ENCODE assay signal across 29 cellular contexts in the genomic region with DNA sequence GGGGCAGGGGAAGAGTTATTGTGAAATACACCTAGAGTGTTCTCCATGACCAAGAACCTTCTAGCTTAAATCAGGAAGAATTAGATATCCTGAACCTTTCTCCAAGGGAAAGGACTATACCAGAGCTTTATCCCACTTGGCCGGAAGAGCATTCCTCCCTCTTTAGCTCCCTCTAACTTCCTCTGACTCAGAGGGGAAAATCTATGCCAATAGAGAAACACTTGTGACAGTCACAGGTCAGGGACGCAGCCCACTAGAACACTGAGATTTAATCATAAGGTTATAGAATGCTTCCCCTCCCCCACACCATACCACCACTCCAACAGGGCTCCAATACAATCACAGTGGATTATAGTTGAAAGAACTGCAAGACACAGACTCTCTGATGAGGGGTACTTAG. TPM values are rescaled to one million over a fixed set of nuclear protein-coding genes. Genes with fewer than 3 reads are reported as not detected.
DNase-seq lines count a peak whose midpoint lies in the region; ATAC-seq, FAIRE-seq and TF ChIP-seq lines count a peak whose summit lies in the region.
"Had no signal": no experiment of that assay in that cellular context is flagged by ENCODE, and none has a peak within 500 bp of the region (broad histone marks: within the 10 kb centered on the region; RNA-seq: fewer than 3 reads in every experiment).

No MANE protein-coding gene starts in this region.

- TF ChIP-seq EP300 in SK-N-SH (IDR thresholded peaks at IDR 0.05; ENCODE audit: borderline replicate concordance in 1 of 2, low read depth in 1 of 2, low read length in 1 of 2), result no peak

- DNase-seq in HCEC 1CT (peak; percentile 30), SK-MEL-5 (ENCODE audit: low read depth, low spot score) (peak; percentile 66), fibroblast of pulmonary artery (ENCODE audit: low read depth) (peak; percentile 64), osteoblast (ENCODE audit: insufficient read length, low spot score, missing footprints) (peak; percentile 50), SK-N-SH (no peak), frontal cortex (ENCODE audit: low spot score in 2 of 2) (no peak)
- no peak for DNase-seq in activated CD4-positive, alpha-beta T cell treated with anti-CD3 and anti-CD28 coated beads, Interleukin-2, amount 10 ng/mL, durations not matched to agents 7 days and 5 days
- DNase-seq: activated CD8-positive, alpha-beta T cell treated with anti-CD3 and anti-CD28 coated beads, Interleukin-2, amount 10 ng/mL, durations not matched to agents 7 days and 5 days; DND-41; head of caudate nucleus; lower lobe of right lung; NCI-H1092 treated with DMSO at 0.1 percent for 48 hours; NCI-H2029; NCI-H69; RPMI8226; sigmoid colon; stimulated activated naive CD8-positive, alpha-beta T cell treated with anti-CD3 and anti-CD28 coated beads, Interleukin-15, Interleukin-2, amounts not matched to agents 100 U/mL and 50 U/mL, for 24 hours; testis; uterus had no signal

- H3K9me2 ChIP-seq in SK-N-SH, result no peaks in the 10 kb centered on the region

- no peak for TF ChIP-seq RAD21 in SK-N-SH (IDR thresholded peaks at IDR 0.05; ENCODE audit: low read length)

- H3K4me1 ChIP-seq in osteoblast (ENCODE audit: insufficient read depth, low read length) (no peaks in the 10 kb centered on the region), SK-N-SH (ENCODE audit: control insufficient read depth in 1 of 2, insufficient read depth in 2 of 2, low read depth in 1 of 2, low read length in 1 of 2) (no peaks in the 10 kb centered on the region)
- H3K4me1 ChIP-seq: lower lobe of right lung, sigmoid colon, testis, uterus had no signal

- WGBS in SK-N-SH (ENCODE audit: low lambda C conversion rate), result 55% methylated on average over 2 of the region's 2 CpGs

- no peak for FAIRE-seq in frontal cortex (lab: Jason Lieb, UNC)
- FAIRE-seq: endometrium, GM12878 had no signal

- H3K4me2 ChIP-seq in osteoblast (ENCODE audit: insufficient read depth, low read length) (no peak overlapping the region), SK-N-SH (no peak overlapping the region)

- peaks cover 23% of the 10 kb centered on the region for H3K27me3 Mint-ChIP-seq in activated CD4-positive, alpha-beta T cell treated with anti-CD3 and anti-CD28 coated beads, Interleukin-2, amount 10 ng/mL, durations not matched to agents 7 days and 5 days

- H3F3A ChIP-seq in SK-N-SH (replicated peaks; ENCODE audit: insufficient read depth), result no peaks in the 10 kb centered on the region

- in situ Hi-C loops in SK-MEL-5 (cut with HindIII; ENCODE audit: low pct_unique_long_range_greater_than_20kb, low sequenced_read_pairs), result no loop called here

- no peaks in the 10 kb centered on the region for H3K4me1 Mint-ChIP-seq in activated CD4-positive, alpha-beta T cell treated with anti-CD3 and anti-CD28 coated beads, Interleukin-2, amount 10 ng/mL, durations not matched to agents 7 days and 5 days
- H3K4me1 Mint-ChIP-seq: activated naive CD4-positive, alpha-beta T cell treated with anti-CD3 and anti-CD28 coated beads, Interleukin-2, amount 50 U/mL, for 24 hours had no signal

- H3K27ac Mint-ChIP-seq in activated CD4-positive, alpha-beta T cell treated with anti-CD3 and anti-CD28 coated beads, Interleukin-2, amount 10 ng/mL, durations not matched to agents 7 days and 5 days, result no peak overlapping the region
- H3K27ac Mint-ChIP-seq: activated CD8-positive, alpha-beta T cell treated with anti-CD3 and anti-CD28 coated beads, Interleukin-2, amount 10 ng/mL, durations not matched to agents 7 days and 5 days; activated naive CD4-positive, alpha-beta T cell treated with anti-CD3 and anti-CD28 coated beads, Interleukin-2, amount 50 U/mL, for 24 hours; activated T-helper 2 cell treated with anti-CD3 and anti-CD28 coated beads, Interferon-gamma antibody, Interleukin-2, Interleukin-4, amounts not matched to agents 10 μg/mL and 5 μg/mL and 100 μg/mL, durations not matched to agents 14 hours and 24 hours and 36 hours; T-helper 1 cell treated with Interleukin-12 subunit alpha and Interleukin-12 subunit beta and Interleukin-4 antibody, amounts not matched to agents 30 μg/mL and 1 μg/mL, for 36 hours had no signal

- H3K9me3 ChIP-seq in osteoblast (ENCODE audit: low read depth, low read length) (no peaks in the 10 kb centered on the region), SK-N-SH (no peaks in the 10 kb centered on the region)
- H3K9me3 ChIP-seq: lower lobe of right lung, sigmoid colon, SJSA1, testis, uterus had no signal

- H3K79me2 ChIP-seq in osteoblast (ENCODE audit: insufficient read depth, low read length) (no peaks in the 10 kb centered on the region), SK-N-SH (ENCODE audit: insufficient read depth) (no peaks in the 10 kb centered on the region)

- H4K20me1 ChIP-seq in osteoblast (ENCODE audit: insufficient read depth, low read length) (no peaks in the 10 kb centered on the region), SK-N-SH (ENCODE audit: insufficient read depth) (no peaks in the 10 kb centered on the region)

- H3K27me3 ChIP-seq in osteoblast (ENCODE audit: insufficient read depth, low read length) (no peaks in the 10 kb centered on the region), SK-N-SH (ENCODE audit: insufficient read depth) (no peaks in the 10 kb centered on the region)
- H3K27me3 ChIP-seq: sigmoid colon, SJSA1, testis, uterus had no signal

- no peaks in the 10 kb centered on the region for H3K9me3 Mint-ChIP-seq in activated CD4-positive, alpha-beta T cell treated with anti-CD3 and anti-CD28 coated beads, Interleukin-2, amount 10 ng/mL, durations not matched to agents 7 days and 5 days
- H3K9me3 Mint-ChIP-seq: activated naive CD4-positive, alpha-beta T cell treated with anti-CD3 and anti-CD28 coated beads, Interleukin-2, amount 50 U/mL, for 24 hours; activated T-helper 2 cell treated with anti-CD3 and anti-CD28 coated beads, Interferon-gamma antibody, Interleukin-2, Interleukin-4, amounts not matched to agents 10 μg/mL and 5 μg/mL and 100 μg/mL, durations not matched to agents 14 hours and 24 hours and 36 hours; T-helper 1 cell treated with Interleukin-12 subunit alpha and Interleukin-12 subunit beta and Interleukin-4 antibody, amounts not matched to agents 30 μg/mL and 1 μg/mL, for 36 hours had no signal

- H2AFZ ChIP-seq in osteoblast (ENCODE audit: low read length), result no peak overlapping the region
- H2AFZ ChIP-seq in SK-N-SH (ENCODE audit: low read depth), result no peak overlapping the region

- POLR2A ChIA-PET in activated CD4-positive, alpha-beta T cell treated with anti-CD3 and anti-CD28 coated beads, Interleukin-2, amount 10 ng/mL, durations not matched to agents 7 days and 5 days (lab: Charles Lee), result no interaction called here
- POLR2A ChIA-PET in SK-N-SH (lab: Yijun Ruan, JAX), result no interaction called here

- H3K4me3 Mint-ChIP-seq in activated CD4-positive, alpha-beta T cell treated with anti-CD3 and anti-CD28 coated beads, Interleukin-2, amount 10 ng/mL, durations not matched to agents 7 days and 5 days, result no peak overlapping the region
- H3K4me3 Mint-ChIP-seq: activated CD8-positive, alpha-beta T cell treated with anti-CD3 and anti-CD28 coated beads, Interleukin-2, amount 10 ng/mL, durations not matched to agents 7 days and 5 days; activated naive CD4-positive, alpha-beta T cell treated with anti-CD3 and anti-CD28 coated beads, Interleukin-2, amount 50 U/mL, for 24 hours; T-helper 1 cell treated with Interleukin-12 subunit alpha and Interleukin-12 subunit beta and Interleukin-4 antibody, amounts not matched to agents 30 μg/mL and 1 μg/mL, for 36 hours had no signal

- no peaks in the 10 kb centered on the region for H3K36me3 Mint-ChIP-seq in activated CD4-positive, alpha-beta T cell treated with anti-CD3 and anti-CD28 coated beads, Interleukin-2, amount 10 ng/mL, durations not matched to agents 7 days and 5 days (ENCODE audit: low read depth)
- H3K36me3 Mint-ChIP-seq: activated naive CD4-positive, alpha-beta T cell treated with anti-CD3 and anti-CD28 coated beads, Interleukin-2, amount 50 U/mL, for 24 hours had no signal

- H3K9ac ChIP-seq in SK-N-SH, result no peak overlapping the region

- CTCF ChIA-PET in activated CD4-positive, alpha-beta T cell treated with anti-CD3 and anti-CD28 coated beads, Interleukin-2, amount 10 ng/mL, durations not matched to agents 7 days and 5 days (lab: Charles Lee), result interaction anchor here (0.8 kb wide), 1 partner anchor 11 kb away, joined by 3 read pairs; no protein-coding TSS in a partner anchor
- CTCF ChIA-PET in SK-N-SH (lab: Yijun Ruan, JAX), result no interaction called here

- H3K4me3 ChIP-seq in fibroblast of pulmonary artery (replicated peaks; ENCODE audit: low read depth, low read length) (no peak overlapping the region), osteoblast (ENCODE audit: insufficient read depth, low read length) (no peak overlapping the region), SK-N-SH (ENCODE audit: low read depth in 2 of 2, low read length in 1 of 2) (no peak overlapping the region)
- H3K4me3 ChIP-seq: GM12878, lower lobe of right lung, sigmoid colon, SJSA1, testis, uterus had no signal

- no peak for ATAC-seq in HG03457 (IDR thresholded peaks at IDR 0.05; ENCODE audit: unreplicated experiment)
- ATAC-seq: activated CD8-positive, alpha-beta T cell treated with anti-CD3 and anti-CD28 coated beads, Interleukin-2, amount 10 ng/mL, durations not matched to agents 7 days and 5 days; GM12878; lower lobe of right lung; stimulated activated naive CD8-positive, alpha-beta T cell treated with anti-CD3 and anti-CD28 coated beads, Interleukin-15, Interleukin-2, amounts not matched to agents 100 U/mL and 50 U/mL, for 24 hours had no signal

- H3K36me3 ChIP-seq in osteoblast (ENCODE audit: insufficient read depth, low read length) (no peaks in the 10 kb centered on the region), SK-N-SH (replicated peaks in 1 of 2; ENCODE audit: control insufficient read depth in 1 of 2, insufficient read depth in 2 of 2, low read length in 1 of 2) (no peaks in the 10 kb centered on the region)
- H3K36me3 ChIP-seq: lower lobe of right lung, sigmoid colon, SJSA1, uterus had no signal

- H3K27ac ChIP-seq in osteoblast (ENCODE audit: low read depth, low read length), result no peak overlapping the region
- no peak overlapping the region for H3K27ac ChIP-seq in SK-N-SH (ENCODE audit: low read depth in 2 of 2, low read length in 1 of 2)
- H3K27ac ChIP-seq: C4-2B, lower lobe of right lung, sigmoid colon, SJSA1, testis, uterus had no signal

- TF ChIP-seq CTCF in fibroblast of pulmonary artery (IDR thresholded peaks at IDR 0.05; ENCODE audit: low read length, missing control alignments) (no peak), osteoblast (IDR thresholded peaks at IDR 0.05; ENCODE audit: extremely low read depth, low read depth, low read length) (no peak), SK-N-SH (IDR thresholded peaks at IDR 0.05) (no peak)

TF ChIP-seq in SK-N-SH, 30 proteins besides CTCF, POLR2A, EP300 and RAD21 (continues in another document):
- no peak for TF ChIP-seq GABPA (IDR thresholded peaks at IDR 0.05; ENCODE audit: low read depth)

RNA-seq across cellular contexts. Expression of a gene that starts 55.4 kb away (rescaled TPM):
- total RNA-seq in SK-MEL-5 (2014; rRNA removed; shearing (Covaris generic)), result not detected in 2 replicates
- polyA plus RNA-seq in SK-MEL-5 (2015; cell fraction: cytosol; rRNA removed), result 0.28 TPM in 1 of 2 replicates, not detected in the other
- not detected in 2 replicates for polyA plus RNA-seq in SK-MEL-5 (2015; cell fraction: nucleus; rRNA removed)
- not detected in 2 replicates for total RNA-seq in osteoblast
- not detected for total RNA-seq in activated CD4-positive, alpha-beta T cell treated with anti-CD3 and anti-CD28 coated beads, Interleukin-2, amount 10 ng/mL, durations not matched to agents 7 days and 5 days
- not detected in 2 replicates for polyA plus RNA-seq in SK-N-SH (2012; rRNA removed)
- polyA plus RNA-seq in SK-N-SH (2012; cell fraction: cytosol; rRNA removed), result not detected in 2 replicates
- not detected in 2 replicates for polyA plus RNA-seq in SK-N-SH (2012; cell fraction: nucleus; rRNA removed)
- total RNA-seq in frontal cortex, result 2.9 TPM
- total RNA-seq: activated CD8-positive, alpha-beta T cell treated with anti-CD3 and anti-CD28 coated beads, Interleukin-2, amount 10 ng/mL, durations not matched to agents 7 days and 5 days; activated T-helper 2 cell treated with anti-CD3 and anti-CD28 coated beads, Interferon-gamma antibody, Interleukin-2, Interleukin-4, amounts not matched to agents 10 μg/mL and 5 μg/mL and 100 μg/mL, durations not matched to agents 14 hours and 24 hours and 36 hours; cardiac septum; GM12878; lower lobe of right lung; posterior vena cava; sigmoid colon; SJSA1; uterus had no signal

Comparison
In these comparisons a context has a peak if more than half of its experiments do, and no peak if none do; other contexts are left out.
1. DNase-seq: peak in HCEC 1CT (single experiment), SK-MEL-5 (single experiment), fibroblast of pulmonary artery (single experiment) and osteoblast (single experiment); none in activated CD4-positive, alpha-beta T cell treated with anti-CD3 and anti-CD28 coated beads, Interleukin-2, amount 10 ng/mL, durations not matched to agents 7 days and 5 days (single experiment), SK-N-SH (single experiment) and frontal cortex (0 of 2).